Comparison of ENCODE assay signal across 15 cellular contexts in genomic region chr6:37452522-37452921, GRCh38.
"Had no signal": no experiment of that assay in that cellular context is flagged by ENCODE, and none has a peak within 500 bp of the region (broad histone marks: within the 10 kb centered on the region; RNA-seq: fewer than 3 reads in every experiment).

No MANE protein-coding gene starts in this region.

- H3K9me3 Mint-ChIP-seq: natural killer cell had no signal

- H3K27ac ChIP-seq: brain microvascular endothelial cell, lower lobe of right lung, prostate gland, thoracic aorta, VCaP had no signal

- H3K4me1 ChIP-seq: lower lobe of right lung, prostate gland had no signal

- DNase-seq: activated naive CD4-positive, alpha-beta T cell treated with anti-CD3 and anti-CD28 coated beads, Interleukin-2, amount 50 U/mL, for 16 hours; amygdala; brain microvascular endothelial cell; cerebellar nuclear complex; dermis blood vessel endothelial cell; hypothalamus; lower lobe of right lung; natural killer cell; nucleus accumbens; stimulated activated CD4-positive, alpha-beta T cell treated with anti-CD3 and anti-CD28 coated beads, Interleukin-2, amount 100 ng/mL, for 24 hours; stimulated activated naive CD8-positive, alpha-beta T cell treated with anti-CD3 and anti-CD28 coated beads, Interleukin-15, Interleukin-2, amounts not matched to agents 100 U/mL and 50 U/mL, for 24 hours had no signal

- H3K27me3 ChIP-seq: brain microvascular endothelial cell had no signal

- H3K36me3 ChIP-seq: prostate gland had no signal

- ATAC-seq: lower lobe of right lung; natural killer cell; sciatic nerve; stimulated activated naive CD8-positive, alpha-beta T cell treated with anti-CD3 and anti-CD28 coated beads, Interleukin-15, Interleukin-2, amounts not matched to agents 100 U/mL and 50 U/mL, for 24 hours had no signal

- H3K4me3 Mint-ChIP-seq: natural killer cell had no signal

- H3K9me3 ChIP-seq: lower lobe of right lung, prostate gland, thoracic aorta had no signal

- H3K4me3 ChIP-seq: lower lobe of right lung, prostate gland, thoracic aorta had no signal
